1 cellular context compared by ENCODE assay signal in genomic region chr6:15888798-15889772, GRCh38.
TF ChIP-seq lines count a peak whose summit lies in the region.

No MANE protein-coding gene starts in this region.

TF ChIP-seq in GM12878, 131 proteins besides CTCF, POLR2A, EP300 and RAD21 (continued from another document):
- TF ChIP-seq CUX1 (IDR thresholded peaks at IDR 0.05; ENCODE audit: insufficient replicate concordance, low read depth, low read length) (no peak), SP1 (IDR thresholded peaks at IDR 0.05; ENCODE audit: low read depth, low read length) (no peak)
